9 cellular contexts compared by ENCODE assay signal in the genomic region with DNA sequence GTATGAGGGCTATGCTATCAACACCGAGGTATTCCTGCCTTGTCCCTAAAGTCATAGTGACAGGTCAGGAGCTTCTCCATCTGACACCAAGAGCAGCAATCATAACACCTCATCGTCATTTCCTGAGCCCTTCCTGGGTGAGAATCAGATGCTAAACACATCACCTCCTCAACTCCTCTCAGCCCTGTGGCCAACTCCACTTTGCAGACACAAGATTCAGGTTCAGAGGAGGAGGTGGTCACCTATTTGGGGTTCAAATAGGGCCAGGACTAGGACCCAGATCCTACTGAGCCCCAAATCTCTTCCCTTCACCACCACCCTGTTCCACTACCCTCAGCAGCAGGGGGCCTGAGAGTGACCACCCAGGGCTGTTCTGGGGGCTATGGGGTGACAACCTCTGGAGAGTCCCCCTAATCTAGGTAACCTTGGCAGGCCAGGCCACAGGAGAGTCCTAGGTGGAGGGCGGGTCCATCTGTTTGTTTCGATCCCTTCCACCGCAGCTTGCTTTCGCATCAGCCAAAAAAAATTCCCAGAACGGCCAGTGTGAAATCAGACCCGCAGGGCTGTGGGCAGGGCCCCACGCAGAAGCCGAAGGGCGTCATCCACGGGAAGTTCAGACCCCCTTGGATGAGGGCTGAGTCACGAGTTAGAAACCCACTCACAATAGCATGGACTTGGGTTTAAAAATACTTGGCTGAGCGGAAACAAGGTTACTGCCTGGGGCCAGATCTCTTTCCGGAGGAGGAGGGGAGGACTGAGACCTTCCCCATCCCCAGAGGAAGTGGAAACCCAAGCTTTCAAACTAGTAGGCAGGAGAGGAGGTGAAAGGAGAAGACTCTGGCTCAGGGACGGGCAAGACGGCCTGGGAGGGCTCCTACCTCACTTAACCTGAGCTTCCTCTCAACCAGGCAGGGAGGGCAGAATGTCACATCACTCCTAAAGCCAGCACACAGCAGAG. TPM values are rescaled to one million over a fixed set of nuclear protein-coding genes. Genes with fewer than 3 reads are reported as not detected.
DNase-seq lines count a peak whose midpoint lies in the region; ATAC-seq, FAIRE-seq and TF ChIP-seq lines count a peak whose summit lies in the region.
"Had no signal": no experiment of that assay in that cellular context is flagged by ENCODE, and none has a peak within 500 bp of the region (broad histone marks: within the 10 kb centered on the region; RNA-seq: fewer than 3 reads in every experiment).

No MANE protein-coding gene starts in this region.

- H4K20me1 ChIP-seq in HepG2 (ENCODE audit: insufficient read depth, low read length): no peaks in the 10 kb centered on the region

- H3K27me3 ChIP-seq in SJCRH30: no peaks in the 10 kb centered on the region
- no peaks in the 10 kb centered on the region for H3K27me3 ChIP-seq in HepG2 (ENCODE audit: control insufficient read depth in 1 of 2, insufficient read depth in 2 of 2, low read length in 2 of 2)
- H3K27me3 ChIP-seq in testis: no peaks in the 10 kb centered on the region

- H3K4me1 ChIP-seq in SJCRH30 (peaks cover 12% of the 10 kb centered on the region), HepG2 (ENCODE audit: insufficient read depth, low read length) (peaks cover 35% of the 10 kb centered on the region), testis (peaks cover 26% of the 10 kb centered on the region)

- no peak overlapping the region for H2AFZ ChIP-seq in HepG2 (ENCODE audit: low read length)

- TF ChIP-seq CTCF in astrocyte of the spinal cord (IDR thresholded peaks at IDR 0.05; ENCODE audit: low read depth, low read length): no peak
- no peak for TF ChIP-seq CTCF in HepG2 (CRISPR knock-in tag; IDR thresholded peaks at IDR 0.05)
- no peak for TF ChIP-seq CTCF in testis (IDR thresholded peaks at IDR 0.05)

- ATAC-seq in HG02798 (IDR thresholded peaks at IDR 0.05; ENCODE audit: poor library complexity, unreplicated experiment) (peak; percentile 36), HepG2 (no peak)

- in situ Hi-C loops in astrocyte of the spinal cord (cut with HindIII; ENCODE audit: low sequenced_read_pairs) (no loop called here), HepG2 (cut with HindIII; ENCODE audit: extremely low pct_ligation_motif_present, low pct_unique_long_range_greater_than_20kb) (no loop called here)

- H3K4me3 ChIP-seq in SJCRH30 (0 out of 2 replicates have a peak overlapping the region, but pooled peaks have one; percentile 15), astrocyte of the spinal cord (ENCODE audit: low read depth, low read length) (no peak overlapping the region), HepG2 (replicated peaks in 1 of 3; ENCODE audit: insufficient read depth in 1 of 3, low read depth in 2 of 3, low read length in 3 of 3) (peak overlapping the region; percentile 15 to 35 (median 17); a peak in 4 of 6 replicates), testis (no peak overlapping the region)

- H3K79me2 ChIP-seq in HepG2 (ENCODE audit: insufficient read depth, low read length): peaks cover 3% of the 10 kb centered on the region

- H3K27ac ChIP-seq in SJCRH30: peak overlapping the region; percentile 34
- H3K27ac ChIP-seq in HepG2 (ENCODE audit: extremely low read length, insufficient read depth, low read length): no peak overlapping the region
- peak overlapping the region; percentile 33 to 61 for H3K27ac ChIP-seq in testis

- BruUV-seq in HepG2 (replicated peaks; lab: Mats Ljungman, UMichigan): no TSS peak

- FAIRE-seq in GM12891 (lab: Jason Lieb, UNC): peak; percentile 94
- FAIRE-seq in HepG2 (lab: Jason Lieb, UNC): no peak

- TF ChIP-seq POLR2A in GM12891 (IDR thresholded peaks at IDR 0.05; ENCODE audit: low read depth, low read length) (peak; percentile 82), HepG2 (IDR thresholded peaks at IDR 0.05; ENCODE audit: insufficient read depth in 1 of 2, low read depth in 2 of 2, low read length in 2 of 2) (no peak), testis (IDR thresholded peaks at IDR 0.05) (no peak)

- H3K9me3 ChIP-seq in SJCRH30 (replicated peaks) (no peaks in the 10 kb centered on the region), HepG2 (ENCODE audit: low read length) (no peaks in the 10 kb centered on the region), testis (no peaks in the 10 kb centered on the region)

- TF ChIP-seq EP300 in HepG2 (IDR thresholded peaks at IDR 0.05; ENCODE audit: low read depth in 2 of 2, low read length in 2 of 2): no peak
- no peak for TF ChIP-seq EP300 in HepG2 (CRISPR knock-in tag; IDR thresholded peaks at IDR 0.05; ENCODE audit: borderline replicate concordance)

- peak overlapping the region; percentile 70 for H3K4me2 ChIP-seq in HepG2 (ENCODE audit: low read depth, low read length)

- POLR2A ChIA-PET in HepG2 (lab: Yijun Ruan, JAX) (interaction anchor here (1.0 to 1.5 kb wide), 2 partner anchors 9 to 14 kb away, joined by 3 to 4 read pairs; a partner anchor contains a TSS), HEK293T (lab: Yijun Ruan, JAX) (interaction anchor here (1.7 kb wide), 1 partner anchor 7 kb away, joined by 5 read pairs; no protein-coding TSS in a partner anchor)

- H3K9ac ChIP-seq in HepG2 (ENCODE audit: insufficient read depth, low read depth, low read length): no peak overlapping the region; the same call in 1 of the 2 replicates

- 49% methylated on average over 16 of the region's 17 CpGs for whole genome bisulfite sequencing in HepG2 (ENCODE audit: low lambda C conversion rate)
- 39 to 67% methylated on average over 12 to 17 of the region's 17 CpGs for WGBS in testis, 2 donors

- CTCF ChIA-PET in HepG2 (lab: Yijun Ruan, JAX; ENCODE audit: low intra/inter-chr PET ratio, low total read pairs): no interaction called here
- CTCF ChIA-PET in HEK293T (lab: Yijun Ruan, JAX): interaction anchor here (0.9 kb wide), 1 partner anchor 104 kb away, joined by 3 read pairs; no protein-coding TSS in a partner anchor

- intact Hi-C loops in HepG2 (cut with micrococcal nuclease; ENCODE audit: unreplicated experiment): no loop called here
- intact Hi-C loops in testis (cut with DNase I; ENCODE audit: low total_unique reads): no loop called here

- H3K36me3 ChIP-seq in SJCRH30 (no peaks in the 10 kb centered on the region), HepG2 (replicated peaks in 1 of 2; ENCODE audit: control insufficient read depth in 1 of 2, insufficient read depth in 2 of 2, low read length in 2 of 2) (no peaks in the 10 kb centered on the region), testis (ENCODE audit: low read depth, missing control alignments) (no peaks in the 10 kb centered on the region)

- peak; percentile 51 for DNase-seq in GM12891 (ENCODE audit: insufficient read length, low spot score)
- DNase-seq in SJCRH30: peak; percentile 51 to 73
- peak; percentile 74 for DNase-seq in astrocyte of the spinal cord (ENCODE audit: low read depth, low spot score)
- DNase-seq in HepG2 (ENCODE audit: low spot score): no peak
- DNase-seq in testis: no peak
- DNase-seq in HEK293T (ENCODE audit: extremely low spot score): no peak
- no peak for DNase-seq in H4 (ENCODE audit: low spot score)

- TF ChIP-seq RAD21 in HepG2 (CRISPR knock-in tag; IDR thresholded peaks at IDR 0.05): no peak

RNA-seq across cellular contexts. Expression of a gene that starts 8.7 kb away (rescaled TPM):
- 42.9 TPM for polyA plus RNA-seq in GM12891 (2012; ENCODE audit: low read depth, missing spikeins)
- 14.5 and 15.7 TPM in 2 replicates for total RNA-seq in SJCRH30 (2014; rRNA removed; shearing (Covaris generic))
- 6.2 and 7.2 TPM in 2 replicates for total RNA-seq in HepG2 (2016; rRNA removed; fragmentation: Illumina TruSeq; extraction: Trizol)
- 2.5 and 3.0 TPM in 2 replicates for total RNA-seq in HepG2 (2016; cell fraction: cytosol; rRNA removed; fragmentation: Illumina TruSeq; extraction: Trizol; ENCODE audit: low read depth)
- 4.8 and 6.1 TPM in 2 replicates for total RNA-seq in HepG2 (2016; cell fraction: insoluble cytoplasmic fraction; rRNA removed; fragmentation: Illumina TruSeq; extraction: Trizol)
- 3.2 and 4.9 TPM in 2 replicates for total RNA-seq in HepG2 (2016; cell fraction: membrane; rRNA removed; fragmentation: Illumina TruSeq; extraction: Trizol)
- 5.9 and 8.3 TPM in 2 replicates for total RNA-seq in HepG2 (2016; cell fraction: nucleus; rRNA removed; fragmentation: Illumina TruSeq; extraction: Trizol)
- 7.0 and 7.8 TPM in 2 replicates for polyA plus RNA-seq in HepG2 (2011; rRNA removed)
- 3.7 and 4.6 TPM in 2 replicates for polyA plus RNA-seq in HepG2 (2011; cell fraction: cytosol; rRNA removed)
- polyA plus RNA-seq in HepG2 (2011; cell fraction: nucleus; rRNA removed): 14.1 and 17.0 TPM in 2 replicates
- 7.2 and 8.7 TPM in 2 replicates for polyA plus RNA-seq in HepG2 (2012)
- 1.5 and 2.9 TPM in 2 replicates for polyA plus RNA-seq in HepG2 (2016; cell fraction: cytosol; fragmentation: Illumina TruSeq; extraction: Trizol; ENCODE audit: low read depth)
- polyA plus RNA-seq in HepG2 (2016; cell fraction: insoluble cytoplasmic fraction; fragmentation: Illumina TruSeq; extraction: Trizol; ENCODE audit: low read depth): 3.6 and 4.4 TPM in 2 replicates
- 2.6 and 3.6 TPM in 2 replicates for polyA plus RNA-seq in HepG2 (2016; cell fraction: membrane; fragmentation: Illumina TruSeq; extraction: Trizol; ENCODE audit: low read depth)
- polyA plus RNA-seq in HepG2 (2016; cell fraction: nucleus; fragmentation: Illumina TruSeq; extraction: Trizol; ENCODE audit: insufficient read depth, low read depth): 8.3 and 9.7 TPM in 2 replicates
- polyA minus RNA-seq in HepG2 (2011; rRNA and poly(A)+ RNA removed; ENCODE audit: low replicate concordance): 22.6 and 29.6 TPM in 2 replicates
- 6.8 and 10.3 TPM in 2 replicates for polyA minus RNA-seq in HepG2 (2011; cell fraction: cytosol; rRNA and poly(A)+ RNA removed)
- 17.4 and 22.1 TPM in 2 replicates for polyA minus RNA-seq in HepG2 (2011; cell fraction: nucleus; rRNA and poly(A)+ RNA removed)
- total RNA-seq in testis: 100 to 1,000 TPM; 142 to 148 TPM
- polyA plus RNA-seq in testis (ENCODE audit: insufficient read depth, low read depth, low replicate concordance): 48.8 TPM
- total RNA-seq in H4 (2014; rRNA removed; shearing (Covaris generic)): 8.0 and 10.3 TPM in 2 replicates

RNA-seq across cellular contexts. Expression of a gene that starts 14.7 kb away (rescaled TPM):
- not detected for polyA plus RNA-seq in GM12891 (2012; ENCODE audit: low read depth, missing spikeins)
- total RNA-seq in SJCRH30 (2014; rRNA removed; shearing (Covaris generic)): not detected in 2 replicates
- not detected in 2 replicates for total RNA-seq in HepG2 (2016; rRNA removed; fragmentation: Illumina TruSeq; extraction: Trizol)
- total RNA-seq in HepG2 (2016; cell fraction: cytosol; rRNA removed; fragmentation: Illumina TruSeq; extraction: Trizol; ENCODE audit: low read depth): not detected in 2 replicates
- not detected in 2 replicates for total RNA-seq in HepG2 (2016; cell fraction: insoluble cytoplasmic fraction; rRNA removed; fragmentation: Illumina TruSeq; extraction: Trizol)
- not detected in 2 replicates for total RNA-seq in HepG2 (2016; cell fraction: membrane; rRNA removed; fragmentation: Illumina TruSeq; extraction: Trizol)
- not detected in 2 replicates for total RNA-seq in HepG2 (2016; cell fraction: nucleus; rRNA removed; fragmentation: Illumina TruSeq; extraction: Trizol)
- not detected in 2 replicates for polyA plus RNA-seq in HepG2 (2011; rRNA removed)
- not detected in 2 replicates for polyA plus RNA-seq in HepG2 (2011; cell fraction: cytosol; rRNA removed)
- polyA plus RNA-seq in HepG2 (2011; cell fraction: nucleus; rRNA removed): not detected in 2 replicates
- polyA plus RNA-seq in HepG2 (2012): not detected in 2 replicates
- polyA plus RNA-seq in HepG2 (2016; cell fraction: cytosol; fragmentation: Illumina TruSeq; extraction: Trizol; ENCODE audit: low read depth): not detected in 2 replicates
- not detected in 2 replicates for polyA plus RNA-seq in HepG2 (2016; cell fraction: insoluble cytoplasmic fraction; fragmentation: Illumina TruSeq; extraction: Trizol; ENCODE audit: low read depth)
- not detected in 2 replicates for polyA plus RNA-seq in HepG2 (2016; cell fraction: membrane; fragmentation: Illumina TruSeq; extraction: Trizol; ENCODE audit: low read depth)
- not detected in 2 replicates for polyA plus RNA-seq in HepG2 (2016; cell fraction: nucleus; fragmentation: Illumina TruSeq; extraction: Trizol; ENCODE audit: insufficient read depth, low read depth)
- not detected in 2 replicates for polyA minus RNA-seq in HepG2 (2011; rRNA and poly(A)+ RNA removed; ENCODE audit: low replicate concordance)
- not detected in 2 replicates for polyA minus RNA-seq in HepG2 (2011; cell fraction: cytosol; rRNA and poly(A)+ RNA removed)
- not detected in 2 replicates for polyA minus RNA-seq in HepG2 (2011; cell fraction: nucleus; rRNA and poly(A)+ RNA removed)
- total RNA-seq in testis: 1 to 10 TPM; 5.5 to 5.7 TPM
- polyA plus RNA-seq in testis (ENCODE audit: insufficient read depth, low read depth, low replicate concordance): 11.7 TPM
- not detected in 2 replicates for total RNA-seq in H4 (2014; rRNA removed; shearing (Covaris generic))
- total RNA-seq: LHCN-M2 had no signal

Comparison
In these comparisons a context has a peak if more than half of its experiments do, and no peak if none do; other contexts are left out.
1. DNase-seq: peak in GM12891 (single experiment), SJCRH30 (2 of 2) and astrocyte of the spinal cord (single experiment); none in HepG2 (single experiment), testis (single experiment), HEK293T (single experiment) and H4 (single experiment).
2. H3K4me3 ChIP-seq: peak in SJCRH30 (single experiment) and HepG2 (3 of 3); none in astrocyte of the spinal cord (single experiment) and testis (0 of 2).